32 cellular contexts compared by ENCODE assay signal in genomic region chr21:35297665-35298064, GRCh38.
"Had no signal": no experiment of that assay in that cellular context is flagged by ENCODE, and none has a peak within 500 bp of the region (broad histone marks: within the 10 kb centered on the region; RNA-seq: fewer than 3 reads in every experiment).

No MANE protein-coding gene starts in this region.

- DNase-seq: activated CD4-positive, alpha-beta T cell treated with anti-CD3 and anti-CD28 coated beads for 4 hours; activated CD8-positive, alpha-beta T cell treated with anti-CD3 and anti-CD28 coated beads, Interleukin-2, amount 10 ng/mL, durations not matched to agents 7 days and 5 days; activated gamma-delta T cell; activated naive CD4-positive, alpha-beta T cell treated with Interleukin-2 at 50 U/mL for 16 hours; activated naive CD8-positive, alpha-beta T cell treated with anti-CD3 and anti-CD28 coated beads, Interleukin-2, amount 10 ng/mL, durations not matched to agents 7 days and 5 days; activated T-cell treated with anti-CD3 and anti-CD28 coated beads, Interleukin-2, amount 50 U/mL, for 24 hours; adrenal gland; body of pancreas; KBM-7; MM.1S; MV-4-11; NCI-H1092; NCI-H1417; NCI-H146; NCI-H187; NCI-H2029 treated with DMSO at 0.1 percent for 48 hours; NCI-H2107; NCI-H2171; NCI-H510A; NCI-H526; NCI-H748 treated with DMSO at 0.1 percent for 48 hours; NK-92 treated with Interleukin-12 subunit alpha and Interleukin-12 subunit beta, amount 100 ng/mL, for 24 hours; PC-9; Right ventricle myocardium superior; T1000; WERI-Rb-1 had no signal

- H2AFZ ChIP-seq: PC-9 had no signal

- H3K36me3 ChIP-seq: adrenal gland, breast epithelium, WERI-Rb-1 had no signal

- H3K4me1 ChIP-seq: adrenal gland, breast epithelium had no signal

- H3K27me3 ChIP-seq: adrenal gland, body of pancreas, breast epithelium had no signal

- H3K4me3 Mint-ChIP-seq: activated CD8-positive, alpha-beta T cell treated with anti-CD3 and anti-CD28 coated beads, Interleukin-2, amount 10 ng/mL, durations not matched to agents 7 days and 5 days; activated naive CD4-positive, alpha-beta T cell treated with anti-CD3 and anti-CD28 coated beads, Interleukin-2, amount 50 U/mL, for 24 hours; activated naive CD8-positive, alpha-beta T cell treated with anti-CD3 and anti-CD28 coated beads, Interleukin-2, amount 10 ng/mL, durations not matched to agents 7 days and 5 days; activated T-cell treated with anti-CD3 and anti-CD28 coated beads, Interleukin-2, amount 50 U/mL, for 24 hours had no signal

- H3K4me2 ChIP-seq: PC-9 had no signal

- H3K4me3 ChIP-seq: adrenal gland, body of pancreas, breast epithelium, PC-9, SK-N-MC had no signal

- H3K27ac Mint-ChIP-seq: activated CD8-positive, alpha-beta T cell treated with anti-CD3 and anti-CD28 coated beads, Interleukin-2, amount 10 ng/mL, durations not matched to agents 7 days and 5 days; activated naive CD4-positive, alpha-beta T cell treated with anti-CD3 and anti-CD28 coated beads, Interleukin-2, amount 50 U/mL, for 24 hours; activated naive CD8-positive, alpha-beta T cell treated with anti-CD3 and anti-CD28 coated beads, Interleukin-2, amount 10 ng/mL, durations not matched to agents 7 days and 5 days; activated T-cell treated with anti-CD3 and anti-CD28 coated beads, Interleukin-2, amount 50 U/mL, for 24 hours; activated T-helper 2 cell treated with anti-CD3 and anti-CD28 coated beads, Interferon-gamma antibody, Interleukin-2, Interleukin-4, amounts not matched to agents 10 μg/mL and 5 μg/mL and 100 μg/mL, durations not matched to agents 14 hours and 24 hours and 36 hours had no signal

- H3K27ac ChIP-seq: adrenal gland, body of pancreas, breast epithelium, PC-9, SK-N-MC, WERI-Rb-1 had no signal

- H3K9me3 ChIP-seq: adrenal gland, body of pancreas, breast epithelium had no signal

- ATAC-seq: activated CD8-positive, alpha-beta T cell treated with anti-CD3 and anti-CD28 coated beads, Interleukin-2, amount 10 ng/mL, durations not matched to agents 7 days and 5 days; body of pancreas had no signal

- FAIRE-seq: astrocyte, RCC 7860 had no signal

- H3K9me3 Mint-ChIP-seq: activated naive CD4-positive, alpha-beta T cell treated with anti-CD3 and anti-CD28 coated beads, Interleukin-2, amount 50 U/mL, for 24 hours; activated T-helper 2 cell treated with anti-CD3 and anti-CD28 coated beads, Interferon-gamma antibody, Interleukin-2, Interleukin-4, amounts not matched to agents 10 μg/mL and 5 μg/mL and 100 μg/mL, durations not matched to agents 14 hours and 24 hours and 36 hours had no signal

- H3K36me3 Mint-ChIP-seq: activated naive CD4-positive, alpha-beta T cell treated with anti-CD3 and anti-CD28 coated beads, Interleukin-2, amount 50 U/mL, for 24 hours had no signal

- H3K27me3 Mint-ChIP-seq: activated naive CD4-positive, alpha-beta T cell treated with anti-CD3 and anti-CD28 coated beads, Interleukin-2, amount 50 U/mL, for 24 hours; activated T-cell treated with anti-CD3 and anti-CD28 coated beads, Interleukin-2, amount 50 U/mL, for 24 hours had no signal
